ENCODE assay signal across 8 cellular contexts in the genomic region with DNA sequence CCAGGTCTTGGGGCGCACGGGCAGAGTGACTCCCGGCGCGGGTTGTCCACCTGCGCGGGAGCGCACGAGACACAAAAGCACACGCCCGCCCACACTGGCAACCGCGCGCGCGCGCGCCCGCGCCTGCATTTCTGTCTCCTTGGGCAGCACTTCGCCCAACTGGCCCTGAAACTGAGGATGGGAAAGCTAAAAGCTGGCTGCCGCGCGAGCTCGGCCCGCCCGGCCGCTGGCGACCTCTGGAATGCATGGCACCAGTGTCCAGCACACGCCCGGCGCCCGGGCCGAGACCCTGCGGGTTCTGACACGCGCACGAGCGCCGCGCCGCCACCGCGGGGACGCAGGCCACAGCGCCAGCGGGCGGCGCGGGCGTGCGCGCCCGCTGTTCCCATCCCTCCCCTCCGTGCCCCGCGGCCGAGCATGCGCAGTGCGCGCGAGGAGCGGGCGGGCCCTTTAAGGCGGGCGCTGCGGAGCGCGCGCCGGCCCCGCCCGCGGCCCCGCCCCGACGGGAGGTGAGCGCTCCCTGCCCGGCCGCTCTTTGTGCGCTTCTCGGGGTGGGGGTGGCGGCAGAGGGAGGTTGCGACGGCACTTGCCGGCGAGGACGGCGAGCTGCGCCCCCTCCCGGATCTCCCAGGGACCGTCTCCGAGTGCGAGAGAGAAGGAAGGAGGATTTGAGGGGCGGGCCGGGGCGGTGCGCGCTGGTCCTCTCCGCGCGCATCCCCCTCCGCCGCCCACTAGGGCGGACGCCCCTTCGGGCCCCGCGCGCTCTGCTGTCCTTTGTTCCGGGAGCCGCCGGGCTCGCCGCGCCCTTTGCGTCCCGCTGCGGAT.
DNase-seq lines count a peak whose midpoint lies in the region; TF ChIP-seq lines count a peak whose summit lies in the region.

No MANE protein-coding gene starts in this region.

- no peak overlapping the region for H3K27ac ChIP-seq in neutrophil
- H3K27ac ChIP-seq in subcutaneous abdominal adipose tissue (ENCODE audit: low read depth, low read length): peak overlapping the region; percentile 83

- TF ChIP-seq CTCF in LNCAP (IDR thresholded peaks at IDR 0.05) (peak; percentile 69), neutrophil (IDR thresholded peaks at IDR 0.05) (no peak)

- TF ChIP-seq POLR2A in Raji (IDR thresholded peaks at IDR 0.05; ENCODE audit: insufficient read depth, low read depth, low read length): peak; percentile 69; the same call in 1 of the 2 replicates

- H3K27me3 ChIP-seq in neutrophil (peaks cover 86% of the 10 kb centered on the region), subcutaneous abdominal adipose tissue (ENCODE audit: control insufficient read depth in 5 of 5, insufficient read depth in 4 of 5, low read length in 5 of 5) (peaks cover 0 to 14% (median 0%) of the 10 kb centered on the region in 5 donors)

- no peaks in the 10 kb centered on the region for H3K9me3 ChIP-seq in neutrophil
- no peaks in the 10 kb centered on the region for H3K9me3 ChIP-seq in subcutaneous abdominal adipose tissue (ENCODE audit: control insufficient read depth in 5 of 5, low read length in 5 of 5)

- H3K36me3 ChIP-seq in neutrophil (no peaks in the 10 kb centered on the region), subcutaneous abdominal adipose tissue (ENCODE audit: control insufficient read depth in 5 of 5, insufficient read depth in 5 of 5, low read length in 5 of 5) (peaks cover 0 to 7% (median 0%) of the 10 kb centered on the region in 5 donors)

- H3K4me1 ChIP-seq in neutrophil (ENCODE audit: control insufficient read depth in 1 of 2, insufficient read depth in 1 of 2, low read depth in 1 of 2, low read length in 1 of 2) (peaks cover 31% of the 10 kb centered on the region in 2 experiments), subcutaneous abdominal adipose tissue (ENCODE audit: control insufficient read depth in 5 of 5, insufficient read depth in 5 of 5, low read length in 5 of 5) (peaks cover 0 to 43% (median 30%) of the 10 kb centered on the region in 5 donors)

- DNase-seq in EL (peak; percentile 92), GOT3 (lab: John Stamatoyannopoulos, UW) (peak; percentile 82), activated gamma-delta T cell treated with Interleukin-2 at 50 U/mL for 16 hours (peak; percentile 85), foreskin melanocyte (peak; percentile 87)

- H3K9ac ChIP-seq in subcutaneous abdominal adipose tissue (ENCODE audit: low read length in 5 of 5): peak overlapping the region; percentile 48 to 82 (median 78)

- H3K4me3 ChIP-seq in neutrophil (ENCODE audit: low read depth in 1 of 2, low read length in 1 of 2): peak overlapping the region; percentile 64 to 66
- H3K4me3 ChIP-seq in subcutaneous abdominal adipose tissue (ENCODE audit: low read depth in 1 of 5, low read length in 5 of 5): peak overlapping the region; percentile 83 to 91 (median 88)
